ENCODE assay signal across 9 cellular contexts in the genomic region with DNA sequence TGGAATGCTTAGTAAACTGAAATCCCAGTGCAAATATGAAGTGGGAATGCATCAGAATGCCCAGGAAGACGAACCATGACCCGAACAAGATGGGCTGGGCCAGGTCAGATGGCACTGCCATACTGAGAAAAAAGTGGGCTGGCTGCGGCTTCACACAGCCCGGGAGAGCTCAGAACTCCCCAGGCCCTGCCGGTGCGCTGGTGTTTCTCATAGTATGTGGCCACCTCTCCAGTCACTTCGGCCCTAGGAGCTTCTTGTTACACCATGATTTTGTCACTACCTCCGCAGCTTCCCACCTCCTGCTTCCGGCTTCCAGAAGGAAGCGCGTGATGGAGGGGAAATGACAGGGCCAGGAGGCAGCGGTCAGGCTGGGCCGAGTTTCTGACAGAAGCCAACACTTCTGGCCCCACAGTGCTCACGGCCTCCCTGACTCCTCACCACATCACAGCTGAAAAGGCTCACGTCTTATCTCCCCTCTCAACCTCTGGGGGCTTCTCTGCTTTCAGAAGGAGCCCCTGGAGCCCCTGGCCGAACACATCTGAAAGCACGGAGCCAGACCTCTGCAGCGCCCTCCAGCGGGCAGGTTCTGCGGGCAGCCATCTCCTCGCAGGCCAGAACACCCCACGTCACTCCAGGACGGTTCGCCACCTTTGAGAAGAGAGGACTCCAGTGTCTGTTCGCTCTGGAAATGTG. TPM values are rescaled to one million over a fixed set of nuclear protein-coding genes. Genes with fewer than 3 reads are reported as not detected.
DNase-seq lines count a peak whose midpoint lies in the region; ATAC-seq, FAIRE-seq and TF ChIP-seq lines count a peak whose summit lies in the region.
"Had no signal": no experiment of that assay in that cellular context is flagged by ENCODE, and none has a peak within 500 bp of the region (broad histone marks: within the 10 kb centered on the region; RNA-seq: fewer than 3 reads in every experiment).

No MANE protein-coding gene starts in this region.

- H3K9me2 ChIP-seq in SU-DHL-6 (replicated peaks; ENCODE audit: insufficient read depth, low read length) = no peaks in the 10 kb centered on the region

- peak overlapping the region; percentile 32 to 99 (median 96); a peak in 20 of 22 replicates for H3K9ac ChIP-seq in BLaER1 treated with 17β-estradiol and CSF1 and Interleukin-3, amounts not matched to agents 10 nM and 100 nM
- H3K9ac ChIP-seq in SU-DHL-6 (ENCODE audit: low read length) = peak overlapping the region; percentile 93

- TF ChIP-seq CTCF in SU-DHL-6 (IDR thresholded peaks at IDR 0.05; ENCODE audit: insufficient read depth, low read length, poor library complexity, severe bottlenecking) = peak; percentile 86
- TF ChIP-seq CTCF in bronchial epithelial cell (IDR thresholded peaks at IDR 0.05; ENCODE audit: insufficient read depth, low read length, severe bottlenecking) = peak; percentile 37
- TF ChIP-seq CTCF in nephron progenitor cell (IDR thresholded peaks at IDR 0.05) = peak; percentile 12

- H3K4me3 ChIP-seq in BLaER1 treated with 17β-estradiol and CSF1 and Interleukin-3, amounts not matched to agents 10 nM and 100 nM = peak overlapping the region in 8 of 10 experiments; percentile 15 to 60 (median 35); a peak in 10 of 20 replicates
- H3K4me3 ChIP-seq in SU-DHL-6 (ENCODE audit: insufficient read depth, low read length, poor library complexity, severe bottlenecking) = no peak overlapping the region
- H3K4me3 ChIP-seq in bronchial epithelial cell (ENCODE audit: low read depth, low read length) = no peak overlapping the region

- H3K9me3 ChIP-seq in BLaER1 treated with 17β-estradiol and CSF1 and Interleukin-3, amounts not matched to agents 10 nM and 100 nM (replicated peaks in 1 of 11) = no peaks in the 10 kb centered on the region
- no peaks in the 10 kb centered on the region for H3K9me3 ChIP-seq in SU-DHL-6 (ENCODE audit: insufficient read depth, low read length)

- H3K27ac Mint-ChIP-seq in nephron progenitor cell = no peak overlapping the region

- no peaks in the 10 kb centered on the region for H3K9me3 Mint-ChIP-seq in nephron progenitor cell

- no peaks in the 10 kb centered on the region for H3K36me3 Mint-ChIP-seq in nephron progenitor cell (ENCODE audit: low read depth)

- peaks cover 91 to 100% (median 97%) of the 10 kb centered on the region in 10 experiments for H3K4me1 ChIP-seq in BLaER1 treated with 17β-estradiol and CSF1 and Interleukin-3, amounts not matched to agents 10 nM and 100 nM

- H3K4me1 Mint-ChIP-seq in nephron progenitor cell = peaks cover 66% of the 10 kb centered on the region

- no peaks in the 10 kb centered on the region for H4K20me1 ChIP-seq in BLaER1 treated with 17β-estradiol and CSF1 and Interleukin-3, amounts not matched to agents 10 nM and 100 nM
- no peaks in the 10 kb centered on the region for H4K20me1 ChIP-seq in SU-DHL-6 (ENCODE audit: low read depth, low read length)

- ATAC-seq in GM21381 (IDR thresholded peaks at IDR 0.05; ENCODE audit: unreplicated experiment) = no peak

- H3K79me2 ChIP-seq in SU-DHL-6 (ENCODE audit: insufficient read depth, low read length) = no peaks in the 10 kb centered on the region

- H3K27me3 ChIP-seq in BLaER1 treated with 17β-estradiol and CSF1 and Interleukin-3, amounts not matched to agents 10 nM and 100 nM = no peaks in the 10 kb centered on the region
- H3K27me3 ChIP-seq in SU-DHL-6 (ENCODE audit: low read length) (no peaks in the 10 kb centered on the region), bronchial epithelial cell (ENCODE audit: control insufficient read depth, insufficient read depth, low read length) (no peaks in the 10 kb centered on the region)

- peaks cover 0 to 13% (median under 1%) of the 10 kb centered on the region in 11 experiments; a peak in 6 of 22 replicates for H3K36me3 ChIP-seq in BLaER1 treated with 17β-estradiol and CSF1 and Interleukin-3, amounts not matched to agents 10 nM and 100 nM
- no peaks in the 10 kb centered on the region for H3K36me3 ChIP-seq in SU-DHL-6 (ENCODE audit: low read length)
- H3K36me3 ChIP-seq in bronchial epithelial cell (ENCODE audit: control insufficient read depth, insufficient read depth, low read length) = no peaks in the 10 kb centered on the region

- DNase-seq in bronchial epithelial cell (ENCODE audit: low read depth) (no peak), nephron progenitor cell (peak; percentile 35), frontal cortex (ENCODE audit: low spot score in 2 of 2) (no peak), HuH-7.5 (ENCODE audit: low spot score) (no peak), GM12891 (ENCODE audit: insufficient read length, low spot score) (no peak)
- DNase-seq: Kasumi-1 had no signal

- no peak overlapping the region for H3K4me3 Mint-ChIP-seq in nephron progenitor cell

- TF ChIP-seq POLR2A in GM12891 (IDR thresholded peaks at IDR 0.05; ENCODE audit: low read depth, low read length) = no peak

- H3K27me3 Mint-ChIP-seq in nephron progenitor cell (ENCODE audit: low read depth, poor library complexity) = peaks cover 6% of the 10 kb centered on the region

- FAIRE-seq in bronchial epithelial cell (lab: Jason Lieb, UNC) (no peak), frontal cortex (lab: Jason Lieb, UNC) (no peak), GM12891 (lab: Jason Lieb, UNC) (no peak)

- H2AFZ ChIP-seq in SU-DHL-6 (ENCODE audit: low read depth, low read length, severe bottlenecking) = no peak overlapping the region

- H3F3A ChIP-seq in SU-DHL-6 (ENCODE audit: insufficient read depth) = peaks cover 51% of the 10 kb centered on the region

- H3K4me2 ChIP-seq in BLaER1 treated with 17β-estradiol and CSF1 and Interleukin-3, amounts not matched to agents 10 nM and 100 nM = peak overlapping the region; percentile 85 to 98 (median 92)
- peak overlapping the region; percentile 79 for H3K4me2 ChIP-seq in SU-DHL-6 (ENCODE audit: low read depth, low read length, poor library complexity, severe bottlenecking)

- H3K27ac ChIP-seq in BLaER1 treated with 17β-estradiol and CSF1 and Interleukin-3, amounts not matched to agents 10 nM and 100 nM = peak overlapping the region; percentile 67 to 100 (median 100); a peak in 21 of 22 replicates
- H3K27ac ChIP-seq in SU-DHL-6 (ENCODE audit: low read depth, low read length) = peak overlapping the region; percentile 99

TF ChIP-seq in GM12891, 5 proteins besides CTCF, POLR2A, EP300 and RAD21:
- TF ChIP-seq POU2F2 (IDR thresholded peaks at IDR 0.05; ENCODE audit: low read depth, low read length) (no peak), POLR2AphosphoS5 (IDR thresholded peaks at IDR 0.05; ENCODE audit: low read depth, low read length) (no peak), TAF1 (IDR thresholded peaks at IDR 0.05; ENCODE audit: low read depth, low read length) (no peak), SPI1 (IDR thresholded peaks at IDR 0.05; ENCODE audit: low read depth, low read length) (no peak), PAX5 (IDR thresholded peaks at IDR 0.05; ENCODE audit: insufficient read depth, low read length, severe bottlenecking) (no peak)

RNA-seq across cellular contexts. Expression of gene DAD1, which starts 30.7 kb away (rescaled TPM):
- 193 and 236 TPM in 2 replicates for total RNA-seq in bronchial epithelial cell
- total RNA-seq in frontal cortex = 89.7 TPM
- 280 TPM for polyA plus RNA-seq in GM12891 (2012; ENCODE audit: low read depth, missing spikeins)

RNA-seq across cellular contexts. Expression of gene ABHD4, which starts 39.7 kb away (rescaled TPM):
- total RNA-seq in bronchial epithelial cell = 5.3 and 8.2 TPM in 2 replicates
- 2.4 TPM for total RNA-seq in frontal cortex
- 7.3 TPM for polyA plus RNA-seq in GM12891 (2012; ENCODE audit: low read depth, missing spikeins)

Comparison
In these comparisons a context has a peak if more than half of its experiments do, and no peak if none do; other contexts are left out.
1. H3K4me3 ChIP-seq: peak in BLaER1 treated with 17β-estradiol and CSF1 and Interleukin-3, amounts not matched to agents 10 nM and 100 nM (8 of 10); none in SU-DHL-6 (single experiment) and bronchial epithelial cell (single experiment).
2. CTCF ChIP-seq: peak in every context shown above with its lines; median percentile 86 in SU-DHL-6; 37 in bronchial epithelial cell; 12 in nephron progenitor cell.